ENCODE assay signal across 9 cellular contexts in genomic region chr6:12113190-12113578, GRCh38.
DNase-seq lines count a peak whose midpoint lies in the region; ATAC-seq, FAIRE-seq and TF ChIP-seq lines count a peak whose summit lies in the region.
"Had no signal": no experiment of that assay in that cellular context is flagged by ENCODE, and none has a peak within 500 bp of the region (broad histone marks: within the 10 kb centered on the region; RNA-seq: fewer than 3 reads in every experiment).

No MANE protein-coding gene starts in this region.

- no peak for FAIRE-seq in pancreas (lab: Jason Lieb, UNC)

- no peaks in the 10 kb centered on the region for H3K27me3 Mint-ChIP-seq in activated T-helper 17 cell treated with anti-CD3 and anti-CD28 coated beads, Interleukin-2, amount 50 U/mL, for 72 hours
- no peaks in the 10 kb centered on the region for H3K27me3 Mint-ChIP-seq in memory B cell

- no peaks in the 10 kb centered on the region for H3K27me3 ChIP-seq in pancreas

- peaks cover 0 to 3% (median 0%) of the 10 kb centered on the region in 4 donors for H3K9me3 ChIP-seq in pancreas

- DNase-seq in Daoy (ENCODE audit: low read depth) (peak; percentile 90), HCEC 1CT (peak; percentile 43), memory B cell (ENCODE audit: low spot score in 2 of 2) (no peak), pancreas (no peak), anterior cingulate cortex (lab: John Stamatoyannopoulos, UW) (no peak), DMS79 (lab: John Stamatoyannopoulos, UW) (no peak)
- no peak for DNase-seq in stimulated activated naive CD4-positive, alpha-beta T cell treated with Interleukin-2 at 50 U/mL for 16 hours (lab: John Stamatoyannopoulos, UW)
- DNase-seq: NCI-H748 treated with DMSO at 0.1 percent for 48 hours had no signal

- H3K27ac Mint-ChIP-seq in activated T-helper 17 cell treated with anti-CD3 and anti-CD28 coated beads, Interleukin-2, amount 50 U/mL, for 72 hours = peak overlapping the region; percentile 61
- H3K27ac Mint-ChIP-seq in memory B cell = peak overlapping the region; percentile 93

- H3K4me1 Mint-ChIP-seq in activated T-helper 17 cell treated with anti-CD3 and anti-CD28 coated beads, Interleukin-2, amount 50 U/mL, for 72 hours = peaks cover 41% of the 10 kb centered on the region
- peaks cover 44% of the 10 kb centered on the region for H3K4me1 Mint-ChIP-seq in memory B cell

- H3K36me3 ChIP-seq in pancreas = no peaks in the 10 kb centered on the region

- peaks cover 55% of the 10 kb centered on the region for H3K36me3 Mint-ChIP-seq in activated T-helper 17 cell treated with anti-CD3 and anti-CD28 coated beads, Interleukin-2, amount 50 U/mL, for 72 hours (ENCODE audit: low read depth)
- peaks cover 18% of the 10 kb centered on the region for H3K36me3 Mint-ChIP-seq in memory B cell

- ATAC-seq in activated T-helper 17 cell treated with anti-CD3 and anti-CD28 coated beads, Interleukin-2, amount 50 U/mL, for 72 hours (replicated peaks) = peak; percentile 97
- ATAC-seq in memory B cell (ENCODE audit: low read depth) = no peak
- no peak for ATAC-seq in pancreas

- H3K4me1 ChIP-seq in pancreas = no peaks in the 10 kb centered on the region

- intact Hi-C loops in pancreas (cut with DNase I) = no loop called here

- no peak for TF ChIP-seq CTCF in pancreas (IDR thresholded peaks at IDR 0.05)

- no peak overlapping the region for H3K4me3 ChIP-seq in pancreas

- H3K27ac ChIP-seq in pancreas = no peak overlapping the region

- peaks cover 5% of the 10 kb centered on the region for H3K9me3 Mint-ChIP-seq in activated T-helper 17 cell treated with anti-CD3 and anti-CD28 coated beads, Interleukin-2, amount 50 U/mL, for 72 hours
- H3K9me3 Mint-ChIP-seq in memory B cell = peaks cover 2% of the 10 kb centered on the region

- 96 to 100% methylated on average over 6 of the region's 6 CpGs for WGBS in pancreas, 2 donors

- peak overlapping the region; percentile 40 for H3K4me3 Mint-ChIP-seq in activated T-helper 17 cell treated with anti-CD3 and anti-CD28 coated beads, Interleukin-2, amount 50 U/mL, for 72 hours
- H3K4me3 Mint-ChIP-seq in memory B cell = peak overlapping the region; percentile 47

Comparison
In these comparisons a context has a peak if more than half of its experiments do, and no peak if none do; other contexts are left out.
1. DNase-seq: peak in Daoy (single experiment) and HCEC 1CT (single experiment); none in memory B cell (0 of 2), stimulated activated naive CD4-positive, alpha-beta T cell treated with Interleukin-2 at 50 U/mL for 16 hours (single experiment), pancreas (0 of 6), anterior cingulate cortex (0 of 58) and DMS79 (single experiment).